Comparison of ENCODE assay signal across 2 cellular contexts in genomic region chr6:10412948-10413849, GRCh38.
TF ChIP-seq lines count a peak whose summit lies in the region.

No MANE protein-coding gene starts in this region.

TF ChIP-seq in IMR-90, 13 proteins besides CTCF, POLR2A, EP300 and RAD21:
- no peak for TF ChIP-seq RFX5 (IDR thresholded peaks at IDR 0.05; ENCODE audit: low read depth, low read length)
- no peak for TF ChIP-seq MAZ (IDR thresholded peaks at IDR 0.05; ENCODE audit: borderline replicate concordance, low read depth, low read length)
- TF ChIP-seq SMC3 (IDR thresholded peaks at IDR 0.05; ENCODE audit: low read depth, low read length) = no peak
- no peak for TF ChIP-seq NFE2L2 (IDR thresholded peaks at IDR 0.05; ENCODE audit: low read depth, low read length)
- TF ChIP-seq BHLHE40 (IDR thresholded peaks at IDR 0.05; ENCODE audit: low read depth, low read length) = no peak
- no peak for TF ChIP-seq CEBPB (IDR thresholded peaks at IDR 0.05; ENCODE audit: low read depth, low read length)
- TF ChIP-seq USF2 (IDR thresholded peaks at IDR 0.05; ENCODE audit: low read depth, low read length) = no peak
- no peak for TF ChIP-seq FOS (IDR thresholded peaks at IDR 0.05; ENCODE audit: low read depth, low read length)
- no peak for TF ChIP-seq MAFK (IDR thresholded peaks at IDR 0.05; ENCODE audit: low read depth, low read length)
- no peak for TF ChIP-seq MXI1 (IDR thresholded peaks at IDR 0.05; ENCODE audit: borderline replicate concordance, low read depth, low read length)
- TF ChIP-seq ELK1 (IDR thresholded peaks at IDR 0.05; ENCODE audit: borderline replicate concordance, low read depth, low read length) = no peak
- TF ChIP-seq CHD1 (IDR thresholded peaks at IDR 0.05; ENCODE audit: low read depth, low read length) = no peak
- TF ChIP-seq RCOR1 (IDR thresholded peaks at IDR 0.05; ENCODE audit: insufficient replicate concordance, low read length) = no peak

TF ChIP-seq in GM12878, 131 proteins besides CTCF, POLR2A, EP300 and RAD21:
- TF ChIP-seq EGR1 (IDR thresholded peaks at IDR 0.05; ENCODE audit: borderline replicate concordance in 1 of 2, low read depth in 2 of 2, low read length in 2 of 2) (no peak), STAT3 (IDR thresholded peaks at IDR 0.05; ENCODE audit: low read depth, low read length) (no peak), ELK1 (IDR thresholded peaks at IDR 0.05; ENCODE audit: low read depth, low read length) (no peak), CUX1 (IDR thresholded peaks at IDR 0.05; ENCODE audit: insufficient replicate concordance, low read depth, low read length) (no peak), BCL11A (IDR thresholded peaks at IDR 0.05; ENCODE audit: low read depth, low read length) (no peak), POLR2AphosphoS5 (IDR thresholded peaks at IDR 0.05; ENCODE audit: low read length) (no peak), RELA (IDR thresholded peaks at IDR 0.05; ENCODE audit: borderline replicate concordance, partially characterized antibody) (no peak), MXI1 (IDR thresholded peaks at IDR 0.05; ENCODE audit: low read depth, low read length) (no peak), ZZZ3 (IDR thresholded peaks at IDR 0.05; ENCODE audit: control insufficient read depth, insufficient read length, low read depth) (no peak), CBX3 (IDR thresholded peaks at IDR 0.05; ENCODE audit: borderline replicate concordance, low read depth) (no peak), YY1 (IDR thresholded peaks at IDR 0.05; ENCODE audit: low read depth, low read length) (no peak), PML (IDR thresholded peaks at IDR 0.05; ENCODE audit: low read length) (no peak), USF2 (IDR thresholded peaks at IDR 0.05; ENCODE audit: borderline replicate concordance, low read depth, low read length) (no peak)
TF ChIP-seq in GM12878: peak in this region for 0.
